In the genomic region with DNA sequence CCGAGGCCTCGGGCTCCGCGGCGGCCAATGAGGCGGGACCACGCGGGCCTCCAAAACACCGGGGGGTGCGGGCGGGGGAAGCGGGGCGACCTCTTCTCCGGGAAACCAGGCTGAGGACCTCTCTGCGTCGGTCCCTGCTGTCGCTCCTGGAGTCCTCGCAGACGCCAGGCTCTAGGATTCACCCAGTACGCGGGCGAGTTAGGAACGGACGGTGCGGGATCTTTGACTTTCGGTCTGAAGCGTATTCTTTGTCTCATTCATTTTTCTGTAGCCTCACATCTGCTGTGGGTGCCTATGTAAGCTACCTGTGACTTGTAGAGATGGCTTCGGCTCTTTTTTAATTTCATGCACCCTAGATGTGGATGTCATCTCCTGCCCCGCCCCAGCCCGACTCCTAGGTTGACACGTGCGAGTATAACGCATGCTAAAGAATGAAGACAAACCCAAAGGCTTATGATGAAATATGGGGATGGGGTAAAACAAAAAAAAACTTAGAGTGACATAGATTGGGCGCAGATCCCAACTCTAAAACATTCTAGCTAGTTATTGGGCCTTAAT, we compare ENCODE assay signal across 8 cellular contexts. TPM values are rescaled to one million over a fixed set of nuclear protein-coding genes. Genes with fewer than 3 reads are reported as not detected.
DNase-seq lines count a peak whose midpoint lies in the region; ATAC-seq and TF ChIP-seq lines count a peak whose summit lies in the region.

No MANE protein-coding gene starts in this region.

- peak overlapping the region; percentile 72 for H2AFZ ChIP-seq in MM.1S (ENCODE audit: low read length)

- intact Hi-C loops in lower lobe of right lung (cut with DNase I) = no loop called here

- ATAC-seq in GM21528 (IDR thresholded peaks at IDR 0.05; ENCODE audit: low FRiP score, unreplicated experiment) = peak; percentile 15
- ATAC-seq in lower lobe of right lung = peak in 1 of 2 donors; percentile 0
- ATAC-seq in thoracic aorta (ENCODE audit: insufficient number of reproducible peaks, low FRiP score, low read depth) = no peak

- H3F3A ChIP-seq in MM.1S (ENCODE audit: insufficient read depth, low read length) = peaks cover 13% of the 10 kb centered on the region; the same call in 1 of the 2 replicates

- TF ChIP-seq CTCF in MM.1S (IDR thresholded peaks at IDR 0.05; ENCODE audit: low read length) = no peak
- no peak for TF ChIP-seq CTCF in lower lobe of right lung (IDR thresholded peaks at IDR 0.05)
- no peak for TF ChIP-seq CTCF in thoracic aorta (IDR thresholded peaks at IDR 0.05)

- H3K27me3 ChIP-seq in MM.1S (replicated peaks; ENCODE audit: insufficient read depth, low read length) = peaks cover 22% of the 10 kb centered on the region
- H3K27me3 ChIP-seq in adipocyte (replicated peaks; ENCODE audit: control insufficient read depth, insufficient read depth, low read length) = peaks cover 26% of the 10 kb centered on the region
- H3K27me3 ChIP-seq in lower lobe of right lung (ENCODE audit: low read depth) = peaks cover 7% of the 10 kb centered on the region
- H3K27me3 ChIP-seq in thoracic aorta (replicated peaks; ENCODE audit: insufficient read depth) = no peaks in the 10 kb centered on the region

- H3K27ac ChIP-seq in MM.1S (ENCODE audit: low read length) (no peak overlapping the region), lower lobe of right lung (peak overlapping the region; percentile 80), thoracic aorta (peak overlapping the region in 1 of 2 donors; percentile 74)

- DNase-seq in DMS114 treated with DMSO at 0.1 percent for 48 hours (lab: John Stamatoyannopoulos, UW; ENCODE audit: unreplicated experiment) (peak; percentile 9), MM.1S (peak; percentile 40), adipocyte (ENCODE audit: low read depth) (no peak), lower lobe of right lung (no peak), thoracic aorta (ENCODE audit: low spot score) (no peak), NCI-H2196 treated with DMSO at 0.1 percent for 48 hours (lab: John Stamatoyannopoulos, UW; ENCODE audit: unreplicated experiment) (no peak), NCI-H82 (lab: John Stamatoyannopoulos, UW) (no peak)

- H3K4me3 ChIP-seq in MM.1S (ENCODE audit: low read length) (peak overlapping the region; percentile 90), adipocyte (ENCODE audit: low read length) (peak overlapping the region; percentile 90), lower lobe of right lung (peak overlapping the region; percentile 70), thoracic aorta (peak overlapping the region; percentile 89)

- peaks cover 12% of the 10 kb centered on the region for H3K4me1 ChIP-seq in MM.1S (ENCODE audit: low read length)
- H3K4me1 ChIP-seq in adipocyte (ENCODE audit: control insufficient read depth, insufficient read depth, low read length) = peaks cover 5% of the 10 kb centered on the region
- peaks cover 16% of the 10 kb centered on the region for H3K4me1 ChIP-seq in lower lobe of right lung
- peaks cover 7 to 11% of the 10 kb centered on the region in 2 donors for H3K4me1 ChIP-seq in thoracic aorta (ENCODE audit: control insufficient read depth in 1 of 2, low read depth in 2 of 2)

- no peaks in the 10 kb centered on the region for H3K79me2 ChIP-seq in MM.1S (ENCODE audit: low read length)

- H3K4me2 ChIP-seq in MM.1S (ENCODE audit: low read depth, low read length) = peak overlapping the region; percentile 83

- H3K9ac ChIP-seq in MM.1S (ENCODE audit: low read length) = peak overlapping the region; percentile 48; the same call in 1 of the 2 replicates
- peak overlapping the region; percentile 71 for H3K9ac ChIP-seq in adipocyte (ENCODE audit: low read length)

- H3K36me3 ChIP-seq in MM.1S (replicated peaks; ENCODE audit: insufficient read depth, low read length) (no peaks in the 10 kb centered on the region), adipocyte (ENCODE audit: control insufficient read depth, insufficient read depth, low read length, severe bottlenecking) (no peaks in the 10 kb centered on the region), lower lobe of right lung (no peaks in the 10 kb centered on the region), thoracic aorta (no peaks in the 10 kb centered on the region)

- no peaks in the 10 kb centered on the region for H4K20me1 ChIP-seq in MM.1S (ENCODE audit: insufficient read depth, low read length)

- H3K9me3 ChIP-seq in MM.1S (replicated peaks; ENCODE audit: insufficient read depth, low read length) (no peaks in the 10 kb centered on the region), adipocyte (ENCODE audit: control insufficient read depth, low read length) (no peaks in the 10 kb centered on the region), lower lobe of right lung (no peaks in the 10 kb centered on the region), thoracic aorta (no peaks in the 10 kb centered on the region)

- no peaks in the 10 kb centered on the region for H3K9me2 ChIP-seq in MM.1S (replicated peaks; ENCODE audit: insufficient read depth, low read length)

RNA-seq across cellular contexts. Expression of a gene that starts 0.5 kb away (rescaled TPM):
- total RNA-seq in lower lobe of right lung (8.5 TPM), thoracic aorta (10 to 100 TPM; 20.8 to 33.3 TPM)

Comparison
In these comparisons a context has a peak if more than half of its experiments do, and no peak if none do; other contexts are left out.
1. DNase-seq: peak in DMS114 treated with DMSO at 0.1 percent for 48 hours (single experiment) and MM.1S (single experiment); none in adipocyte (single experiment), lower lobe of right lung (single experiment), thoracic aorta (single experiment), NCI-H2196 treated with DMSO at 0.1 percent for 48 hours (single experiment) and NCI-H82 (single experiment).
2. Peak in every context shown above with its lines, with median percentiles within 50 percentile points of each other: H3K4me3 ChIP-seq.